1 cellular context compared by ENCODE assay signal in the genomic region with DNA sequence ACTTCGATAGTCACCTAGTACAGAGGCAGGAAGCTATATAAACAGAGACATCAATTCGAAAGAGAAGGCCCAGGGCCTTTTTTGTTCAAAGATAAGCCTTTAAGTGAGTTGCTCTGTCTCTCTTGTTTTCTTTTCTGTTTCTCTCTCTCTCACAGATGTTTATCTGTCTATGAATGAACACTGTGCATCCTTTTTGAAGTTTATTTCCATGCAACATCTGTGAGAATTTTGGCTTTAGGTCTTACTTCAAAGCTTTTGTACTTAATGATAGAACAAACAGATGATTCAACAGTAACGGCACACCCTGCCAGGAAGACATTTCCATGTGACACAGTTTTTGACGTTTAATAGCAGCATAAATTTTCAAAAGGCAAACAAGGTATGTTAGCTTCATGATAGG.
TF ChIP-seq lines count a peak whose summit lies in the region.

No MANE protein-coding gene starts in this region.

TF ChIP-seq in HepG2, 621 proteins besides CTCF, POLR2A, EP300 and RAD21 (continued from another document and continues in another):
- TF ChIP-seq SP4 (CRISPR knock-in tag; IDR thresholded peaks at IDR 0.05) (no peak), ZNF747 (CRISPR knock-in tag; IDR thresholded peaks at IDR 0.05; ENCODE audit: borderline replicate concordance) (no peak), NONO (IDR thresholded peaks at IDR 0.05) (no peak), NONO (CRISPR knock-in tag; conservative IDR thresholded peaks at IDR 0.05) (no peak), MIXL1 (CRISPR knock-in tag; IDR thresholded peaks at IDR 0.05) (no peak), ZBTB39 (CRISPR knock-in tag; IDR thresholded peaks at IDR 0.05) (no peak), MAF1 (CRISPR knock-in tag; IDR thresholded peaks at IDR 0.05; ENCODE audit: borderline replicate concordance) (no peak), PRDM4 (CRISPR knock-in tag; IDR thresholded peaks at IDR 0.05; ENCODE audit: borderline replicate concordance) (no peak), CSRNP2 (CRISPR knock-in tag; conservative IDR thresholded peaks at IDR 0.05; ENCODE audit: low read depth) (no peak), ZNF800 (CRISPR knock-in tag; IDR thresholded peaks at IDR 0.05) (no peak), ZNF251 (CRISPR knock-in tag; IDR thresholded peaks at IDR 0.05) (no peak), ZNF256 (CRISPR knock-in tag; conservative IDR thresholded peaks at IDR 0.05) (no peak), NCOA2 (CRISPR knock-in tag; IDR thresholded peaks at IDR 0.05) (peak; percentile 92), ZNF737 (CRISPR knock-in tag; IDR thresholded peaks at IDR 0.05; ENCODE audit: borderline replicate concordance) (no peak), KDM1A (CRISPR knock-in tag; IDR thresholded peaks at IDR 0.05) (no peak), ZSCAN29 (CRISPR knock-in tag; conservative IDR thresholded peaks at IDR 0.05) (no peak), ELF3 (CRISPR knock-in tag; IDR thresholded peaks at IDR 0.05) (no peak), LCORL (IDR thresholded peaks at IDR 0.05) (peak; percentile 78; the same call in 1 of the 2 replicates), LCORL (CRISPR knock-in tag; IDR thresholded peaks at IDR 0.05) (no peak; the same call in 1 of the 2 replicates), ZSCAN9 (CRISPR knock-in tag; IDR thresholded peaks at IDR 0.05; ENCODE audit: borderline replicate concordance) (0 out of 2 replicates have a peak, but pooled peaks have one; percentile 41), ZFP37 (CRISPR knock-in tag; IDR thresholded peaks at IDR 0.05; ENCODE audit: borderline replicate concordance) (no peak), ZNF331 (CRISPR knock-in tag; IDR thresholded peaks at IDR 0.05) (no peak), XRCC5 (optimal IDR thresholded peaks at IDR 0.05; ENCODE audit: low read length) (no peak), KMT2B (CRISPR knock-in tag; IDR thresholded peaks at IDR 0.05) (no peak), TBL1XR1 (IDR thresholded peaks at IDR 0.05; ENCODE audit: borderline replicate concordance, low read length, partially characterized antibody) (no peak), FOXP1 (IDR thresholded peaks at IDR 0.05) (peak; percentile 91), FOXP1 (CRISPR knock-in tag; IDR thresholded peaks at IDR 0.05) (peak; percentile 94), ZNF274 (CRISPR knock-in tag; IDR thresholded peaks at IDR 0.05) (no peak), SRF (IDR thresholded peaks at IDR 0.05; ENCODE audit: low read depth, low read length) (no peak), DMTF1 (CRISPR knock-in tag; IDR thresholded peaks at IDR 0.05) (no peak), ZNF781 (CRISPR knock-in tag; IDR thresholded peaks at IDR 0.05; ENCODE audit: borderline replicate concordance, not compliant biosample characterization) (no peak), MYPOP (CRISPR knock-in tag; IDR thresholded peaks at IDR 0.05) (no peak), MXD4 (CRISPR knock-in tag; IDR thresholded peaks at IDR 0.05) (no peak), CENPX (CRISPR knock-in tag; IDR thresholded peaks at IDR 0.05) (no peak), KLF6 (CRISPR knock-in tag; IDR thresholded peaks at IDR 0.05) (0 out of 2 replicates have a peak, but pooled peaks have one; percentile 23), RXRB (CRISPR knock-in tag; IDR thresholded peaks at IDR 0.05; ENCODE audit: borderline replicate concordance) (no peak; the same call in 1 of the 2 replicates), ARNT2 (CRISPR knock-in tag; IDR thresholded peaks at IDR 0.05; ENCODE audit: low read depth) (no peak), NCOA1 (CRISPR knock-in tag; IDR thresholded peaks at IDR 0.05) (no peak), THYN1 (CRISPR knock-in tag; IDR thresholded peaks at IDR 0.05; ENCODE audit: borderline replicate concordance, low read depth) (no peak), ETV5 (CRISPR knock-in tag; IDR thresholded peaks at IDR 0.05; ENCODE audit: borderline replicate concordance) (peak; percentile 51; the same call in 1 of the 2 replicates), MBNL3 (CRISPR knock-in tag; conservative IDR thresholded peaks at IDR 0.05) (no peak), PPARG (CRISPR knock-in tag; conservative IDR thresholded peaks at IDR 0.05) (peak; percentile 69), HOXA5 (CRISPR knock-in tag; IDR thresholded peaks at IDR 0.05) (no peak), TOPORS (CRISPR knock-in tag; IDR thresholded peaks at IDR 0.05) (no peak), ZNF44 (CRISPR knock-in tag; IDR thresholded peaks at IDR 0.05) (no peak), U2AF1 (optimal IDR thresholded peaks at IDR 0.05; ENCODE audit: low read depth, low read length) (no peak), SATB2 (CRISPR knock-in tag; IDR thresholded peaks at IDR 0.05) (no peak)
- TF ChIP-seq, protein P1, sequence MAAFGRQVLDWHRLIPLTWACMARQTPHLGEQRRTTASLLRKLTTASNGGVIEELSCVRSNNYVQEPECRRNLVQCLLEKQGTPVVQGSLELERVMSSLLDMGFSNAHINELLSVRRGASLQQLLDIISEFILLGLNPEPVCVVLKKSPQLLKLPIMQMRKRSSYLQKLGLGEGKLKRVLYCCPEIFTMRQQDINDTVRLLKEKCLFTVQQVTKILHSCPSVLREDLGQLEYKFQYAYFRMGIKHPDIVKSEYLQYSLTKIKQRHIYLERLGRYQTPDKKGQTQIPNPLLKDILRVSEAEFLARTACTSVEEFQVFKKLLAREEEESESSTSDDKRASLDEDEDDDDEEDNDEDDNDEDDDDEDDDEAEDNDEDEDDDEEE (CRISPR knock-in tag; IDR thresholded peaks at IDR 0.05) = no peak
- TF ChIP-seq, protein P2, sequence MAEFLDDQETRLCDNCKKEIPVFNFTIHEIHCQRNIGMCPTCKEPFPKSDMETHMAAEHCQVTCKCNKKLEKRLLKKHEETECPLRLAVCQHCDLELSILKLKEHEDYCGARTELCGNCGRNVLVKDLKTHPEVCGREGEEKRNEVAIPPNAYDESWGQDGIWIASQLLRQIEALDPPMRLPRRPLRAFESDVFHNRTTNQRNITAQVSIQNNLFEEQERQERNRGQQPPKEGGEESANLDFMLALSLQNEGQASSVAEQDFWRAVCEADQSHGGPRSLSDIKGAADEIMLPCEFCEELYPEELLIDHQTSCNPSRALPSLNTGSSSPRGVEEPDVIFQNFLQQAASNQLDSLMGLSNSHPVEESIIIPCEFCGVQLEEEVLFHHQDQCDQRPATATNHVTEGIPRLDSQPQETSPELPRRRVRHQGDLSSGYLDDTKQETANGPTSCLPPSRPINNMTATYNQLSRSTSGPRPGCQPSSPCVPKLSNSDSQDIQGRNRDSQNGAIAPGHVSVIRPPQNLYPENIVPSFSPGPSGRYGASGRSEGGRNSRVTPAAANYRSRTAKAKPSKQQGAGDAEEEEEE (CRISPR knock-in tag; IDR thresholded peaks at IDR 0.05; ENCODE audit: borderline replicate concordance) = no peak
- TF ChIP-seq, protein P3, sequence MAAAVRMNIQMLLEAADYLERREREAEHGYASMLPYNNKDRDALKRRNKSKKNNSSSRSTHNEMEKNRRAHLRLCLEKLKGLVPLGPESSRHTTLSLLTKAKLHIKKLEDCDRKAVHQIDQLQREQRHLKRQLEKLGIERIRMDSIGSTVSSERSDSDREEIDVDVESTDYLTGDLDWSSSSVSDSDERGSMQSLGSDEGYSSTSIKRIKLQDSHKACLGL (CRISPR knock-in tag; IDR thresholded peaks at IDR 0.05) = no peak
- TF ChIP-seq, protein P4, sequence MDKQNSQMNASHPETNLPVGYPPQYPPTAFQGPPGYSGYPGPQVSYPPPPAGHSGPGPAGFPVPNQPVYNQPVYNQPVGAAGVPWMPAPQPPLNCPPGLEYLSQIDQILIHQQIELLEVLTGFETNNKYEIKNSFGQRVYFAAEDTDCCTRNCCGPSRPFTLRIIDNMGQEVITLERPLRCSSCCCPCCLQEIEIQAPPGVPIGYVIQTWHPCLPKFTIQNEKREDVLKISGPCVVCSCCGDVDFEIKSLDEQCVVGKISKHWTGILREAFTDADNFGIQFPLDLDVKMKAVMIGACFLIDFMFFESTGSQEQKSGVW (CRISPR knock-in tag; IDR thresholded peaks at IDR 0.05; ENCODE audit: borderline replicate concordance) = no peak
- TF ChIP-seq, protein P5, sequence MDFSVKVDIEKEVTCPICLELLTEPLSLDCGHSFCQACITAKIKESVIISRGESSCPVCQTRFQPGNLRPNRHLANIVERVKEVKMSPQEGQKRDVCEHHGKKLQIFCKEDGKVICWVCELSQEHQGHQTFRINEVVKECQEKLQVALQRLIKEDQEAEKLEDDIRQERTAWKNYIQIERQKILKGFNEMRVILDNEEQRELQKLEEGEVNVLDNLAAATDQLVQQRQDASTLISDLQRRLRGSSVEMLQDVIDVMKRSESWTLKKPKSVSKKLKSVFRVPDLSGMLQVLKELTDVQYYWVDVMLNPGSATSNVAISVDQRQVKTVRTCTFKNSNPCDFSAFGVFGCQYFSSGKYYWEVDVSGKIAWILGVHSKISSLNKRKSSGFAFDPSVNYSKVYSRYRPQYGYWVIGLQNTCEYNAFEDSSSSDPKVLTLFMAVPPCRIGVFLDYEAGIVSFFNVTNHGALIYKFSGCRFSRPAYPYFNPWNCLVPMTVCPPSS (IDR thresholded peaks at IDR 0.05) = no peak
